8 cellular contexts compared by ENCODE assay signal in genomic region chr1:115976062-115976899, GRCh38. TPM values are rescaled to one million over a fixed set of nuclear protein-coding genes. Genes with fewer than 3 reads are reported as not detected.
DNase-seq lines count a peak whose midpoint lies in the region; ATAC-seq and TF ChIP-seq lines count a peak whose summit lies in the region.

TSS of gene SLC22A15 (plus strand) at chr1:115976513. CDS start at chr1:115976628, 115 bp downstream.

- peaks cover 0 to 30% (median 26%) of the 10 kb centered on the region in 11 experiments; a peak in 17 of 22 replicates for H3K27me3 ChIP-seq in BLaER1 treated with 17β-estradiol and CSF1 and Interleukin-3, amounts not matched to agents 10 nM and 100 nM
- peaks cover 21% of the 10 kb centered on the region for H3K27me3 ChIP-seq in NT2/D1 (ENCODE audit: insufficient read depth, insufficient read length)

- H3K9me3 Mint-ChIP-seq in nephron progenitor cell = no peaks in the 10 kb centered on the region

- H3K9me3 ChIP-seq in BLaER1 treated with 17β-estradiol and CSF1 and Interleukin-3, amounts not matched to agents 10 nM and 100 nM (replicated peaks in 1 of 11) = peaks cover 8 to 29% (median 16%) of the 10 kb centered on the region in 11 experiments; a peak in 20 of 22 replicates
- no peaks in the 10 kb centered on the region for H3K9me3 ChIP-seq in NT2/D1 (ENCODE audit: insufficient read depth, low read length)

- H3K4me1 Mint-ChIP-seq in nephron progenitor cell = peaks cover 13% of the 10 kb centered on the region

- peak within 1 kb of the TSS; percentile 26 to 77 (median 48) for H3K4me2 ChIP-seq in BLaER1 treated with 17β-estradiol and CSF1 and Interleukin-3, amounts not matched to agents 10 nM and 100 nM

- peak within 1 kb of the TSS; percentile 35 to 66 (median 54) for H3K4me3 ChIP-seq in BLaER1 treated with 17β-estradiol and CSF1 and Interleukin-3, amounts not matched to agents 10 nM and 100 nM
- H3K4me3 ChIP-seq in NT2/D1 (ENCODE audit: insufficient read length, low read depth) = peak within 1 kb of the TSS; percentile 42

- peaks cover 0 to 27% (median 4%) of the 10 kb centered on the region in 10 experiments; a peak in 8 of 20 replicates for H3K4me1 ChIP-seq in BLaER1 treated with 17β-estradiol and CSF1 and Interleukin-3, amounts not matched to agents 10 nM and 100 nM
- H3K4me1 ChIP-seq in NT2/D1 (ENCODE audit: insufficient read depth, insufficient read length) = no peaks in the 10 kb centered on the region

- peak within 1 kb of the TSS in 4 of 11 experiments; percentile 46 to 66 (median 61); a peak in 8 of 22 replicates for H3K27ac ChIP-seq in BLaER1 treated with 17β-estradiol and CSF1 and Interleukin-3, amounts not matched to agents 10 nM and 100 nM

- H3K4me3 Mint-ChIP-seq in nephron progenitor cell = peak within 1 kb of the TSS; percentile 91

- peak within 1 kb of the TSS in 10 of 11 experiments; percentile 40 to 75 (median 60); a peak in 19 of 22 replicates for H3K9ac ChIP-seq in BLaER1 treated with 17β-estradiol and CSF1 and Interleukin-3, amounts not matched to agents 10 nM and 100 nM
- H3K9ac ChIP-seq in NT2/D1 (ENCODE audit: insufficient read length, low read depth) = peak within 1 kb of the TSS; percentile 85

- no peak for TF ChIP-seq CTCF in nephron progenitor cell (IDR thresholded peaks at IDR 0.05)

- H3K36me3 Mint-ChIP-seq in nephron progenitor cell (ENCODE audit: low read depth) = no peaks in the 10 kb centered on the region

- ATAC-seq in GM18909 (IDR thresholded peaks at IDR 0.05; ENCODE audit: poor library complexity, unreplicated experiment) (peak; percentile 89), HG03095 (IDR thresholded peaks at IDR 0.05; ENCODE audit: unreplicated experiment) (peak; percentile 90)

- H3K27me3 Mint-ChIP-seq in nephron progenitor cell (ENCODE audit: low read depth, poor library complexity) = peaks cover 29% of the 10 kb centered on the region

- H4K20me1 ChIP-seq in BLaER1 treated with 17β-estradiol and CSF1 and Interleukin-3, amounts not matched to agents 10 nM and 100 nM = no peaks in the 10 kb centered on the region

- DNase-seq in NT2/D1 (ENCODE audit: low read depth, low spot score) (peak; percentile 59), foreskin melanocyte (peak; percentile 62), nephron progenitor cell (peak; percentile 75), ureter (ENCODE audit: low spot score) (peak; percentile 64)
- peak; percentile 8 for DNase-seq in activated effector memory CD4-positive, alpha-beta T cell treated with Interleukin-2 at 50 U/mL for 16 hours

- H3K36me3 ChIP-seq in BLaER1 treated with 17β-estradiol and CSF1 and Interleukin-3, amounts not matched to agents 10 nM and 100 nM = no peaks in the 10 kb centered on the region
- no peaks in the 10 kb centered on the region for H3K36me3 ChIP-seq in NT2/D1 (ENCODE audit: insufficient read depth, insufficient read length, low read length)

- H3K27ac Mint-ChIP-seq in nephron progenitor cell = no peak within 1 kb of the TSS

RNA-seq across cellular contexts. Expression of gene SLC22A15, which starts in this region (rescaled TPM):
- 10.3 TPM for total RNA-seq in ureter

Comparison
In these comparisons a context has a peak if more than half of its experiments do, and no peak if none do; other contexts are left out.
1. DNase-seq: peak in every context shown above with its lines; median percentile 75 in nephron progenitor cell; 64 in ureter; 62 in foreskin melanocyte; 59 in NT2/D1; 8 in activated effector memory CD4-positive, alpha-beta T cell treated with Interleukin-2 at 50 U/mL for 16 hours.